14 cellular contexts compared by ENCODE assay signal in genomic region chr18:8744656-8745055, GRCh38. TPM values are rescaled to one million over a fixed set of nuclear protein-coding genes. Genes with fewer than 3 reads are reported as not detected.
A peak's percentile ranks its signal among the peaks of the same experiment; 100 is the strongest.
DNase-seq lines count a peak whose midpoint lies in the region; ATAC-seq and TF ChIP-seq lines count a peak whose summit lies in the region.
"Had no signal": no experiment of that assay in that cellular context is flagged by ENCODE, and none has a peak within 500 bp of the region (broad histone marks: within the 10 kb centered on the region; RNA-seq: fewer than 3 reads in every experiment).

No MANE protein-coding gene starts in this region.

- no peaks in the 10 kb centered on the region for H3F3A ChIP-seq in smooth muscle cell (ENCODE audit: low read depth)

- H3K9me3 Mint-ChIP-seq in activated T-cell treated with anti-CD3 and anti-CD28 coated beads, Interleukin-2, amount 50 U/mL, for 72 hours, result peaks cover 6 to 7% of the 10 kb centered on the region in 2 donors
- peaks cover 21% of the 10 kb centered on the region for H3K9me3 Mint-ChIP-seq in activated T-cell treated with anti-CD3 and anti-CD28 coated beads, Interleukin-2, amount 50 U/mL, for 24 hours
- H3K9me3 Mint-ChIP-seq in activated naive CD4-positive, alpha-beta T cell treated with anti-CD3 and anti-CD28 coated beads, Interleukin-2, amount 50 U/mL, for 24 hours, result peaks cover 5% of the 10 kb centered on the region
- no peaks in the 10 kb centered on the region for H3K9me3 Mint-ChIP-seq in progenitor cell of endocrine pancreas (ENCODE audit: low read depth)
- H3K9me3 Mint-ChIP-seq: mesothelial cell of epicardium had no signal

- 71% methylated on average over 4 of the region's 4 CpGs for WGBS in smooth muscle cell (ENCODE audit: low lambda C conversion rate)

- H3K4me3 Mint-ChIP-seq in activated T-cell treated with anti-CD3 and anti-CD28 coated beads, Interleukin-2, amount 50 U/mL, for 72 hours, result peak overlapping the region in 1 of 2 donors; percentile 53
- no peak overlapping the region for H3K4me3 Mint-ChIP-seq in activated T-cell treated with anti-CD3 and anti-CD28 coated beads, Interleukin-2, amount 50 U/mL, for 24 hours
- H3K4me3 Mint-ChIP-seq in activated naive CD4-positive, alpha-beta T cell treated with anti-CD3 and anti-CD28 coated beads, Interleukin-2, amount 50 U/mL, for 24 hours, result peak overlapping the region; percentile 69
- H3K4me3 Mint-ChIP-seq in progenitor cell of endocrine pancreas (ENCODE audit: low read depth), result no peak overlapping the region
- H3K4me3 Mint-ChIP-seq: mesothelial cell of epicardium had no signal

- TF ChIP-seq CTCF in smooth muscle cell (IDR thresholded peaks at IDR 0.05; ENCODE audit: borderline replicate concordance, insufficient read depth, poor library complexity, severe bottlenecking) (no peak), progenitor cell of endocrine pancreas (IDR thresholded peaks at IDR 0.05; ENCODE audit: unreplicated experiment) (no peak)

- no peaks in the 10 kb centered on the region for H3K27me3 ChIP-seq in smooth muscle cell (ENCODE audit: low read depth)
- H3K27me3 ChIP-seq: breast epithelium, pancreas, upper lobe of left lung had no signal

- peak; percentile 2 to 7 for DNase-seq in activated T-cell treated with anti-CD3 and anti-CD28 coated beads, Interleukin-2, amount 50 U/mL, for 72 hours
- no peak for DNase-seq in activated T-cell treated with anti-CD3 and anti-CD28 coated beads, Interleukin-2, amount 50 U/mL, for 24 hours
- DNase-seq in NCI-H2171 treated with DMSO at 0.1 percent for 48 hours (lab: John Stamatoyannopoulos, UW) (peak; percentile 79), smooth muscle cell (lab: John Stamatoyannopoulos, UW; ENCODE audit: unreplicated experiment) (no peak), HK-2 (ENCODE audit: unreplicated experiment) (no peak), progenitor cell of endocrine pancreas (ENCODE audit: low spot score, unreplicated experiment) (no peak)
- DNase-seq: NCI-H1436, NCI-H526, pancreas had no signal

- H3K4me1 Mint-ChIP-seq in activated T-cell treated with anti-CD3 and anti-CD28 coated beads, Interleukin-2, amount 50 U/mL, for 72 hours (ENCODE audit: low read depth), result peaks cover 32% of the 10 kb centered on the region
- peaks cover 33% of the 10 kb centered on the region for H3K4me1 Mint-ChIP-seq in activated T-cell treated with anti-CD3 and anti-CD28 coated beads, Interleukin-2, amount 50 U/mL, for 24 hours (ENCODE audit: low read depth)
- peaks cover 48% of the 10 kb centered on the region for H3K4me1 Mint-ChIP-seq in activated naive CD4-positive, alpha-beta T cell treated with anti-CD3 and anti-CD28 coated beads, Interleukin-2, amount 50 U/mL, for 24 hours
- no peaks in the 10 kb centered on the region for H3K4me1 Mint-ChIP-seq in progenitor cell of endocrine pancreas (ENCODE audit: low read depth)

- H3K79me2 ChIP-seq in smooth muscle cell (ENCODE audit: low read depth), result no peaks in the 10 kb centered on the region

- peak; percentile 31 to 39 for ATAC-seq in activated T-cell treated with anti-CD3 and anti-CD28 coated beads, Interleukin-2, amount 50 U/mL, for 72 hours (replicated peaks in 1 of 2)
- no peak for ATAC-seq in GM19467 (IDR thresholded peaks at IDR 0.05; ENCODE audit: unreplicated experiment)
- ATAC-seq: pancreas had no signal

- no peak overlapping the region for H3K27ac Mint-ChIP-seq in activated T-cell treated with anti-CD3 and anti-CD28 coated beads, Interleukin-2, amount 50 U/mL, for 72 hours
- H3K27ac Mint-ChIP-seq in activated T-cell treated with anti-CD3 and anti-CD28 coated beads, Interleukin-2, amount 50 U/mL, for 24 hours, result no peak overlapping the region
- H3K27ac Mint-ChIP-seq in activated naive CD4-positive, alpha-beta T cell treated with anti-CD3 and anti-CD28 coated beads, Interleukin-2, amount 50 U/mL, for 24 hours, result no peak overlapping the region
- H3K27ac Mint-ChIP-seq in progenitor cell of endocrine pancreas, result no peak overlapping the region
- H3K27ac Mint-ChIP-seq: mesothelial cell of epicardium had no signal

- H3K36me3 Mint-ChIP-seq in activated T-cell treated with anti-CD3 and anti-CD28 coated beads, Interleukin-2, amount 50 U/mL, for 72 hours (ENCODE audit: insufficient read depth in 2 of 2), result peaks cover 12 to 17% of the 10 kb centered on the region in 2 donors
- H3K36me3 Mint-ChIP-seq in activated T-cell treated with anti-CD3 and anti-CD28 coated beads, Interleukin-2, amount 50 U/mL, for 24 hours (ENCODE audit: low read depth), result peaks cover 2% of the 10 kb centered on the region
- H3K36me3 Mint-ChIP-seq in activated naive CD4-positive, alpha-beta T cell treated with anti-CD3 and anti-CD28 coated beads, Interleukin-2, amount 50 U/mL, for 24 hours, result peaks cover 3% of the 10 kb centered on the region
- peaks cover 16% of the 10 kb centered on the region for H3K36me3 Mint-ChIP-seq in progenitor cell of endocrine pancreas (ENCODE audit: insufficient read depth)
- H3K36me3 Mint-ChIP-seq: mesothelial cell of epicardium had no signal

- H3K9me3 ChIP-seq in smooth muscle cell (replicated peaks; ENCODE audit: low read depth), result no peaks in the 10 kb centered on the region
- H3K9me3 ChIP-seq: breast epithelium, pancreas, upper lobe of left lung had no signal

- no peaks in the 10 kb centered on the region for H4K20me1 ChIP-seq in smooth muscle cell (ENCODE audit: low read depth)

- H3K4me3 ChIP-seq in smooth muscle cell, result no peak overlapping the region
- H3K4me3 ChIP-seq: breast epithelium, pancreas, upper lobe of left lung had no signal

- H3K27ac ChIP-seq in smooth muscle cell (ENCODE audit: low read depth), result peak overlapping the region; percentile 23
- H3K27ac ChIP-seq: breast epithelium, pancreas, upper lobe of left lung had no signal

- H3K9ac ChIP-seq in smooth muscle cell (ENCODE audit: low read depth), result no peak overlapping the region

- peaks cover 3% of the 10 kb centered on the region for H3K4me1 ChIP-seq in smooth muscle cell (ENCODE audit: low read depth)
- H3K4me1 ChIP-seq: breast epithelium, pancreas, upper lobe of left lung had no signal

- no peak overlapping the region for H3K4me2 ChIP-seq in smooth muscle cell

- no peaks in the 10 kb centered on the region for H3K36me3 ChIP-seq in smooth muscle cell (ENCODE audit: low read depth)
- H3K36me3 ChIP-seq: breast epithelium, pancreas, upper lobe of left lung had no signal

- H3K27me3 Mint-ChIP-seq in activated T-cell treated with anti-CD3 and anti-CD28 coated beads, Interleukin-2, amount 50 U/mL, for 72 hours (ENCODE audit: low read depth), result no peaks in the 10 kb centered on the region
- no peaks in the 10 kb centered on the region for H3K27me3 Mint-ChIP-seq in activated T-cell treated with anti-CD3 and anti-CD28 coated beads, Interleukin-2, amount 50 U/mL, for 24 hours
- no peaks in the 10 kb centered on the region for H3K27me3 Mint-ChIP-seq in activated naive CD4-positive, alpha-beta T cell treated with anti-CD3 and anti-CD28 coated beads, Interleukin-2, amount 50 U/mL, for 24 hours
- no peaks in the 10 kb centered on the region for H3K27me3 Mint-ChIP-seq in progenitor cell of endocrine pancreas

- H2AFZ ChIP-seq in smooth muscle cell (ENCODE audit: low read depth), result no peak overlapping the region

RNA-seq across cellular contexts. Expression of gene MTCL1, which starts 39.3 kb away (rescaled TPM):
- under 1 TPM; 0.38 to 0.51 TPM for total RNA-seq in activated T-cell treated with anti-CD3 and anti-CD28 coated beads, Interleukin-2, amount 50 U/mL, for 72 hours
- total RNA-seq in smooth muscle cell, result 15.2 and 15.3 TPM in 2 replicates
- polyA plus RNA-seq in smooth muscle cell, result 5.5 and 9.9 TPM in 2 replicates
- total RNA-seq in progenitor cell of endocrine pancreas, result 81.5 and 85.6 TPM in 2 replicates

Comparison
In these comparisons a context has a peak if more than half of its experiments do, and no peak if none do; other contexts are left out.
1. DNase-seq: peak in activated T-cell treated with anti-CD3 and anti-CD28 coated beads, Interleukin-2, amount 50 U/mL, for 72 hours (2 of 2) and NCI-H2171 treated with DMSO at 0.1 percent for 48 hours (single experiment); none in activated T-cell treated with anti-CD3 and anti-CD28 coated beads, Interleukin-2, amount 50 U/mL, for 24 hours (single experiment), smooth muscle cell (single experiment), HK-2 (single experiment) and progenitor cell of endocrine pancreas (single experiment).
2. RNA of gene MTCL1, which starts 39.3 kb away (total RNA-seq): 81.5 to 85.6 TPM in progenitor cell of endocrine pancreas and 15.2 to 15.3 TPM in smooth muscle cell; 0.38 to 0.51 TPM in activated T-cell treated with anti-CD3 and anti-CD28 coated beads, Interleukin-2, amount 50 U/mL, for 72 hours; every median in the first group is over 10 times any median in the second.